In the genomic region with DNA sequence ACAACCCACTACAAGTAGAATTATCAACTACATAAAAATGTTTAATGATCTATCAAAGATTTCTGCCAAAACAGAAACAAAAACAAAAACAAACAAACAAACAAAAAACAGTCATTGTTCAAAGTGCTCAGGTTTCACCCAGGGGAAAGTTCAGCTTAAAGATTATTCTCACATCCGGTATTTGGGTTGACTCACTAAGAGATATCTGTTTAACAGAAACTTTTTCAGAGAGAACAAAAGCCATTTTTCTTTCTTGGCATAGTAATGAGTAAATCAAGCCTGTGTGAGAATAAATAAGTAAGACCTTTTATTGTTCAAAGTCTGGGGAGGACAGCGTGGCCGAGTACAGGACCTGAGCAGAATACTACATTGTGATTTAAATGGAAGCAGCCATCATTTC, we compare ENCODE assay signal across 25 cellular contexts.
DNase-seq lines count a peak whose midpoint lies in the region; ATAC-seq, FAIRE-seq and TF ChIP-seq lines count a peak whose summit lies in the region.
"Had no signal": no experiment of that assay in that cellular context is flagged by ENCODE, and none has a peak within 500 bp of the region (broad histone marks: within the 10 kb centered on the region; RNA-seq: fewer than 3 reads in every experiment).

No MANE protein-coding gene starts in this region.

- H3K4me1 ChIP-seq in kidney (ENCODE audit: control insufficient read depth in 1 of 2, insufficient read depth in 1 of 2, low read depth in 1 of 2, low read length in 2 of 2) (peaks cover under 1 to 18% of the 10 kb centered on the region in 2 donors), body of pancreas (no peaks in the 10 kb centered on the region)
- H3K4me1 ChIP-seq: suprapubic skin had no signal

- H3K27ac ChIP-seq in kidney (ENCODE audit: low read depth in 2 of 2, low read length in 2 of 2) (peak overlapping the region in 1 of 2 donors; percentile 54), body of pancreas (peak overlapping the region in 1 of 4 donors; percentile 36)
- H3K27ac ChIP-seq: BLaER1, dorsolateral prefrontal cortex, suprapubic skin had no signal

- ATAC-seq in GM21786 (IDR thresholded peaks at IDR 0.05; ENCODE audit: unreplicated experiment) (peak; percentile 60), HG02884 (IDR thresholded peaks at IDR 0.05; ENCODE audit: unreplicated experiment) (no peak), body of pancreas (no peak)
- ATAC-seq: activated CD4-positive, alpha-beta T cell treated with anti-CD3 and anti-CD28 coated beads for 36 hours; activated T-cell treated with anti-CD3 and anti-CD28 coated beads, Interleukin-2, amount 50 U/mL, for 4 hours had no signal

- H3K36me3 ChIP-seq in kidney (ENCODE audit: control insufficient read depth in 1 of 2, insufficient read depth in 2 of 2, low read length in 2 of 2), result no peaks in the 10 kb centered on the region
- H3K36me3 ChIP-seq in body of pancreas (replicated peaks in 1 of 2; ENCODE audit: insufficient read depth in 1 of 2, low read depth in 2 of 2), result no peaks in the 10 kb centered on the region
- H3K36me3 ChIP-seq: BLaER1, suprapubic skin had no signal

- WGBS in body of pancreas, 2 donors, result 60 to 65% methylated on average over 3 of the region's 3 CpGs

- H3K9me3 ChIP-seq in kidney (ENCODE audit: control insufficient read depth in 1 of 2, low read length in 2 of 2) (no peaks in the 10 kb centered on the region), body of pancreas (no peaks in the 10 kb centered on the region)
- H3K9me3 ChIP-seq: BLaER1 had no signal

- no peak for TF ChIP-seq POLR2A in body of pancreas (IDR thresholded peaks at IDR 0.05)

- intact Hi-C loops in kidney (cut with DNase I) (no loop called here), body of pancreas (cut with DNase I) (no loop called here)

- peak; percentile 88 for FAIRE-seq in kidney (lab: Jason Lieb, UNC)
- FAIRE-seq: urothelium cell line had no signal

- DNase-seq in GM12865 (ENCODE audit: low read depth), result peak; percentile 29
- DNase-seq in LHCN-M2 (ENCODE audit: low read depth), result peak; percentile 25
- DNase-seq in kidney, result no peak
- no peak for DNase-seq in DMS53 (lab: John Stamatoyannopoulos, UW)
- no peak for DNase-seq in body of pancreas
- DNase-seq in HuH-7.5 (ENCODE audit: low spot score), result no peak
- DNase-seq: ACHN; activated CD4-positive, alpha-beta T cell treated with anti-CD3 and anti-CD28 coated beads for 36 hours; activated CD8-positive, alpha-beta memory T cell treated with anti-CD3 and anti-CD28 coated beads for 24 hours; activated naive CD4-positive, alpha-beta T cell treated with anti-CD3 and anti-CD28 coated beads, Interleukin-2, amount 10 ng/mL, durations not matched to agents 7 days and 5 days; activated T-cell treated with anti-CD3 and anti-CD28 coated beads, Interleukin-2, amount 50 U/mL, for 4 hours; anterior cingulate cortex; central memory CD4-positive, alpha-beta T cell; dorsolateral prefrontal cortex; GOT3; NCI-H1417; NCI-H446; nephron progenitor cell; posterior cingulate gyrus; T-helper 1 cell had no signal

- H3K4me3 ChIP-seq in GM12865 (ENCODE audit: low read depth, low read length) (no peak overlapping the region), kidney (ENCODE audit: low read length in 2 of 2) (no peak overlapping the region), body of pancreas (no peak overlapping the region)
- H3K4me3 ChIP-seq: BLaER1, dorsolateral prefrontal cortex, suprapubic skin had no signal

- no peaks in the 10 kb centered on the region for H3K27me3 ChIP-seq in body of pancreas
- H3K27me3 ChIP-seq: BLaER1, dorsolateral prefrontal cortex, suprapubic skin had no signal

- TF ChIP-seq CTCF in GM12865 (IDR thresholded peaks at IDR 0.05; ENCODE audit: insufficient read depth, low read depth, low read length, missing control alignments), result no peak
- TF ChIP-seq CTCF in kidney (IDR thresholded peaks at IDR 0.05; ENCODE audit: borderline replicate concordance, extremely low read depth, insufficient read depth), result no peak
- no peak for TF ChIP-seq CTCF in body of pancreas (IDR thresholded peaks at IDR 0.05)

- H3K9ac ChIP-seq in kidney (ENCODE audit: low read length in 2 of 2), result no peak overlapping the region
- H3K9ac ChIP-seq: BLaER1 had no signal

Comparison
In these comparisons a context has a peak if more than half of its experiments do, and no peak if none do; other contexts are left out.
1. DNase-seq: peak in GM12865 (single experiment) and LHCN-M2 (single experiment); none in kidney (single experiment), DMS53 (single experiment), body of pancreas (0 of 4) and HuH-7.5 (single experiment).